19 cellular contexts compared by ENCODE assay signal in the genomic region with DNA sequence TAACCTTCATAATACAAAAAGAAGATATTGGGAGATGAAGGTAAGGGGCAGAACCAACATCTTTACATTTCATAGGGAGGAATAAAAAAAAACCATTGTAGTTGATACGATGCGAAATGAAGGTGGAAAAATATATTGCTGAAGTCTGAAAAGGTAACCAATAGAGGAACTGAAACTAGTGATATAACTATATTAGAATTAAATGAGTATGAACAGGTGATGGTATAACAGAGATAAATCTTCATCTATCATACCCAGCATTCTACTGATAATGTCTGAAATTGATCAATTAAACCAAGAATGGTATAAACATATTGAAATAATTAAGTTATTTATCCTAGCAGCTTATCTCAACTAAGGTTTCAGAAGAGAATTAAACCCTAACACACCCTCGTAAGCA.
"Had no signal": no experiment of that assay in that cellular context is flagged by ENCODE, and none has a peak within 500 bp of the region (broad histone marks: within the 10 kb centered on the region; RNA-seq: fewer than 3 reads in every experiment).

No MANE protein-coding gene starts in this region.

- FAIRE-seq: endothelial cell of umbilical vein, keratinocyte had no signal

- DNase-seq: activated B cell treated with CpG ODN at 0.5 μM for 24 hours; activated CD4-positive, alpha-beta T cell treated with anti-CD3 and anti-CD28 coated beads for 48 hours; activated CD8-positive, alpha-beta T cell treated with anti-CD3 and anti-CD28 coated beads for 36 hours; activated effector memory CD4-positive, alpha-beta T cell treated with anti-CD3 and anti-CD28 coated beads, Interleukin-2, amount 50 U/mL, for 16 hours; activated T-cell treated with anti-CD3 and anti-CD28 coated beads, Interleukin-2, amount 50 U/mL, for 4 hours; amygdala; brain microvascular endothelial cell; effector CD8-positive, alpha-beta T cell; esophagus squamous epithelium; hippocampal formation; left lung; mammary epithelial cell; ovary; stimulated activated CD4-positive, alpha-beta T cell treated with anti-CD3 and anti-CD28 coated beads, Interleukin-1b, Interleukin-23, amount 100 ng/mL, for 48 hours had no signal

- H3K36me3 Mint-ChIP-seq: activated naive CD4-positive, alpha-beta T cell treated with anti-CD3 and anti-CD28 coated beads, Interleukin-2, amount 50 U/mL, for 72 hours had no signal

- ATAC-seq: activated CD8-positive, alpha-beta T cell treated with anti-CD3 and anti-CD28 coated beads for 36 hours; activated naive CD4-positive, alpha-beta T cell treated with anti-CD3 and anti-CD28 coated beads, Interleukin-2, amount 50 U/mL, for 72 hours; activated T-cell treated with anti-CD3 and anti-CD28 coated beads, Interleukin-2, amount 50 U/mL, for 4 hours; left lung had no signal

- H3K27me3 Mint-ChIP-seq: activated B cell treated with CpG ODN at 0.5 μM for 24 hours; activated CD8-positive, alpha-beta T cell treated with anti-CD3 and anti-CD28 coated beads for 36 hours; central memory CD8-positive, alpha-beta T cell had no signal

- H3K9me3 Mint-ChIP-seq: activated B cell treated with CpG ODN at 0.5 μM for 24 hours; activated CD8-positive, alpha-beta T cell treated with anti-CD3 and anti-CD28 coated beads for 36 hours; activated naive CD4-positive, alpha-beta T cell treated with anti-CD3 and anti-CD28 coated beads, Interleukin-2, amount 50 U/mL, for 72 hours; activated T-cell treated with anti-CD3 and anti-CD28 coated beads, Interleukin-2, amount 50 U/mL, for 4 hours; central memory CD8-positive, alpha-beta T cell had no signal

- H3K27ac Mint-ChIP-seq: activated B cell treated with CpG ODN at 0.5 μM for 24 hours; activated naive CD4-positive, alpha-beta T cell treated with anti-CD3 and anti-CD28 coated beads, Interleukin-2, amount 50 U/mL, for 72 hours; neural progenitor cell had no signal

- H3K4me1 Mint-ChIP-seq: activated B cell treated with CpG ODN at 0.5 μM for 24 hours had no signal

- H3K4me3 Mint-ChIP-seq: activated B cell treated with CpG ODN at 0.5 μM for 24 hours; activated CD8-positive, alpha-beta T cell treated with anti-CD3 and anti-CD28 coated beads for 36 hours; activated T-cell treated with anti-CD3 and anti-CD28 coated beads, Interleukin-2, amount 50 U/mL, for 4 hours; central memory CD8-positive, alpha-beta T cell; neural progenitor cell had no signal
